Comparison of ENCODE assay signal across 9 cellular contexts in the genomic region with DNA sequence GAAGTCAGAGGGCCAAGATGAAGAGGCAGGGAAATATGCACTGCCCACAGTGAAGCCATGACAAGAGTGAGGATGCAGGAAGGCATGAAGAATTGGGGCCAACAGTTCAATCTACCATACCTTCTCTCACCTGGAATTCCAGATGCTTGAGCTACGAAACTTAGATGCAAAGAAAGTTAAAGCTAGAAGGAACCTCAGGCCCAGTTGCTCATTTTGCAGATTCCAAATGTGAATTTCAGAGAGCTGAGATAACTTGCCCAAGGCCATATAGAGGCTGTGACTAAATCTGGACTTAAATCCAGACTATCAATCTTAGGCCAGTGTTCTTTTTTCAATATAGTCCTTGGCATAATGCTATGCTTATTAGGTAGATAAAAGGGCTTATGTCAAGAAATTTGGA.
"Had no signal": no experiment of that assay in that cellular context is flagged by ENCODE, and none has a peak within 500 bp of the region (broad histone marks: within the 10 kb centered on the region; RNA-seq: fewer than 3 reads in every experiment).

No MANE protein-coding gene starts in this region.

- FAIRE-seq: HepG2 had no signal

- H3K4me1 ChIP-seq: HAP-1 had no signal

- H3K4me3 Mint-ChIP-seq: HFFc6, IgD-negative memory B cell had no signal

- H3K9me3 ChIP-seq: HAP-1 had no signal

- H3K9ac ChIP-seq: GM23248 had no signal

- H3K9me3 Mint-ChIP-seq: HFFc6 had no signal

- H2AFZ ChIP-seq: GM23248 had no signal

- H3K36me3 Mint-ChIP-seq: IgD-negative memory B cell had no signal

- H3K27ac Mint-ChIP-seq: HFFc6, IgD-negative memory B cell had no signal

- DNase-seq: GM23248, GOT3, H7, HFFc6 had no signal

- H3K4me1 Mint-ChIP-seq: IgD-negative memory B cell had no signal

- H3K4me3 ChIP-seq: GM23248, HAP-1 had no signal

- H3K36me3 ChIP-seq: HAP-1 had no signal

- ATAC-seq: HCT116, HepG2 had no signal

- H3K27ac ChIP-seq: GM23248, HL-60 had no signal
